8 cellular contexts compared by ENCODE assay signal in the genomic region with DNA sequence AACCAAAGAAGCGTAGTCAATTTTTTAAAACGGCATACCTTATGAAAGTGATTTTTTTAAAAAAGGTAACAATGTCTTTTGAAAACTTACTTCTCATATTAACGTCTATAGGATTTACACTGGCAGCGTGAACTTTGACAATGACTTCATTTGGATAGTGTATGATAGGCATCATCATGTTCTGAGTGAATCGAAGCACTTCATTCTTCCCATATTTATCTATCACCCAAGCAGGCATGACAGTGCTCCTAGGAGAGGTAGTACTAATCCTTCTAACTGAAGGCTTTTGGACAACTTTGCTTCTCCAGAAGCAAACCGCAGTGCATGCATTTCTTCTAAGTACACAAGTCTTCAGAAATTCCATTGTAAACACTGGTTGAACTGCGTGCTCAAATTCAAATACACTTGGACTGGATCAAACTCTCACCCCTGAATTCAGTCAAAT. TPM values are rescaled to one million over a fixed set of nuclear protein-coding genes. Genes with fewer than 3 reads are reported as not detected.
DNase-seq lines count a peak whose midpoint lies in the region; ATAC-seq lines count a peak whose summit lies in the region.

No MANE protein-coding gene starts in this region.

- H3K4me1 Mint-ChIP-seq in activated CD4-positive, alpha-beta T cell treated with anti-CD3 and anti-CD28 coated beads for 36 hours, result peaks cover 28% of the 10 kb centered on the region
- peaks cover 24% of the 10 kb centered on the region for H3K4me1 Mint-ChIP-seq in activated naive CD8-positive, alpha-beta T cell (ENCODE audit: low read depth)
- H3K4me1 Mint-ChIP-seq in stimulated activated naive CD8-positive, alpha-beta T cell treated with anti-CD3 and anti-CD28 coated beads, Interleukin-15, amount 100 ng/mL, for 72 hours, result peaks cover 22% of the 10 kb centered on the region

- peaks cover 3% of the 10 kb centered on the region for H3K36me3 Mint-ChIP-seq in activated CD4-positive, alpha-beta T cell treated with anti-CD3 and anti-CD28 coated beads for 36 hours (ENCODE audit: low read depth)
- peaks cover 4% of the 10 kb centered on the region for H3K36me3 Mint-ChIP-seq in activated naive CD8-positive, alpha-beta T cell

- CTCF ChIA-PET in activated CD4-positive, alpha-beta T cell treated with anti-CD3 and anti-CD28 coated beads for 36 hours (lab: Charles Lee), result interaction anchor here (0.6 to 1.0 kb wide), 6 partner anchors 17 to 1199 kb away, joined by 3 read pairs; no protein-coding TSS in a partner anchor

- intact Hi-C loops in activated CD4-positive, alpha-beta T cell treated with anti-CD3 and anti-CD28 coated beads for 36 hours (cut with DNase I, micrococcal nuclease), result loop anchor here (1.0 to 5.0 kb wide), 8 partner anchors 15 to 1226 kb away; a partner anchor contains a TSS

- H3K4me3 Mint-ChIP-seq in activated CD4-positive, alpha-beta T cell treated with anti-CD3 and anti-CD28 coated beads for 36 hours, result peak overlapping the region; percentile 97
- peak overlapping the region; percentile 99 for H3K4me3 Mint-ChIP-seq in activated naive CD8-positive, alpha-beta T cell
- peak overlapping the region; percentile 90 to 94 for H3K4me3 Mint-ChIP-seq in stimulated activated naive CD8-positive, alpha-beta T cell treated with anti-CD3 and anti-CD28 coated beads, Interleukin-15, amount 100 ng/mL, for 72 hours

- H3K27me3 Mint-ChIP-seq in activated CD4-positive, alpha-beta T cell treated with anti-CD3 and anti-CD28 coated beads for 36 hours, result no peaks in the 10 kb centered on the region
- H3K27me3 Mint-ChIP-seq in activated naive CD8-positive, alpha-beta T cell, result no peaks in the 10 kb centered on the region
- no peaks in the 10 kb centered on the region for H3K27me3 Mint-ChIP-seq in stimulated activated naive CD8-positive, alpha-beta T cell treated with anti-CD3 and anti-CD28 coated beads, Interleukin-15, amount 100 ng/mL, for 72 hours

- peak overlapping the region; percentile 98 for H3K27ac Mint-ChIP-seq in activated CD4-positive, alpha-beta T cell treated with anti-CD3 and anti-CD28 coated beads for 36 hours
- peak overlapping the region; percentile 100 for H3K27ac Mint-ChIP-seq in activated naive CD8-positive, alpha-beta T cell
- peak overlapping the region; percentile 98 for H3K27ac Mint-ChIP-seq in stimulated activated naive CD8-positive, alpha-beta T cell treated with anti-CD3 and anti-CD28 coated beads, Interleukin-15, amount 100 ng/mL, for 72 hours

- peak; percentile 35 for ATAC-seq in activated CD4-positive, alpha-beta T cell treated with anti-CD3 and anti-CD28 coated beads for 36 hours
- peak; percentile 11 for ATAC-seq in HG03342 (IDR thresholded peaks at IDR 0.05; ENCODE audit: unreplicated experiment)
- ATAC-seq in stimulated activated naive CD8-positive, alpha-beta T cell treated with anti-CD3 and anti-CD28 coated beads, Interleukin-15, amount 100 ng/mL, for 72 hours, result no peak
- no peak for ATAC-seq in HG03039 (IDR thresholded peaks at IDR 0.05; ENCODE audit: unreplicated experiment)

- H3K9me3 Mint-ChIP-seq in activated CD4-positive, alpha-beta T cell treated with anti-CD3 and anti-CD28 coated beads for 36 hours (ENCODE audit: low read depth), result no peaks in the 10 kb centered on the region
- H3K9me3 Mint-ChIP-seq in activated naive CD8-positive, alpha-beta T cell (ENCODE audit: low read depth), result no peaks in the 10 kb centered on the region
- H3K9me3 Mint-ChIP-seq in stimulated activated naive CD8-positive, alpha-beta T cell treated with anti-CD3 and anti-CD28 coated beads, Interleukin-15, amount 100 ng/mL, for 72 hours, result no peaks in the 10 kb centered on the region

- POLR2A ChIA-PET in activated CD4-positive, alpha-beta T cell treated with anti-CD3 and anti-CD28 coated beads for 36 hours (lab: Charles Lee), result interaction anchor here (0.7 kb wide), 2 partner anchors 399 to 831 kb away, joined by 3 to 4 read pairs; a partner anchor contains a TSS

- no peak for DNase-seq in activated CD4-positive, alpha-beta T cell treated with anti-CD3 and anti-CD28 coated beads for 36 hours
- no peak for DNase-seq in activated CD4-positive, alpha-beta T cell treated with anti-CD3 and anti-CD28 coated beads for 1 hour
- DNase-seq in inferior parietal cortex (ENCODE audit: extremely low spot score) (peak; percentile 52), OCI-M1 (lab: John Stamatoyannopoulos, UW) (no peak)
- no peak for DNase-seq in stimulated activated naive CD8-positive, alpha-beta T cell treated with anti-CD3 and anti-CD28 coated beads, Interleukin-15, amount 100 ng/mL, for 72 hours

RNA-seq across cellular contexts. Expression of a gene that starts 0.6 kb away (rescaled TPM):
- total RNA-seq in activated CD4-positive, alpha-beta T cell treated with anti-CD3 and anti-CD28 coated beads for 36 hours, result 1 to 10 TPM; 4.8 to 9.3 TPM

RNA-seq across cellular contexts. Expression of a gene that starts 0.7 kb away (rescaled TPM):
- 10 to 100 TPM; 15.8 to 17.9 TPM for total RNA-seq in activated CD4-positive, alpha-beta T cell treated with anti-CD3 and anti-CD28 coated beads for 36 hours

Comparison
In these comparisons a context has a peak if more than half of its experiments do, and no peak if none do; other contexts are left out.
1. ATAC-seq: peak in activated CD4-positive, alpha-beta T cell treated with anti-CD3 and anti-CD28 coated beads for 36 hours (single experiment) and HG03342 (single experiment); none in stimulated activated naive CD8-positive, alpha-beta T cell treated with anti-CD3 and anti-CD28 coated beads, Interleukin-15, amount 100 ng/mL, for 72 hours (single experiment) and HG03039 (single experiment).
2. Peak in every context shown above with its lines, with median percentiles within 50 percentile points of each other: H3K27ac Mint-ChIP-seq and H3K4me3 Mint-ChIP-seq.